13 cellular contexts compared by ENCODE assay signal in genomic region chr3:124263168-124263567, GRCh38.
DNase-seq lines count a peak whose midpoint lies in the region; ATAC-seq and TF ChIP-seq lines count a peak whose summit lies in the region.
"Had no signal": no experiment of that assay in that cellular context is flagged by ENCODE, and none has a peak within 500 bp of the region (broad histone marks: within the 10 kb centered on the region; RNA-seq: fewer than 3 reads in every experiment).

No MANE protein-coding gene starts in this region.

- peak overlapping the region; percentile 95 for H2BK20ac ChIP-seq in IMR-90 (ENCODE audit: low read depth, low read length)

- H2AFZ ChIP-seq in IMR-90 (replicated peaks; ENCODE audit: low read length, poor library complexity), result peak overlapping the region; percentile 55

- no peaks in the 10 kb centered on the region for H3K36me3 Mint-ChIP-seq in CD8-positive, alpha-beta T cell

- no peak overlapping the region for H3K27ac Mint-ChIP-seq in CD8-positive, alpha-beta T cell

- no peak overlapping the region for H3K56ac ChIP-seq in IMR-90 (ENCODE audit: extremely low read depth, insufficient read depth, low read length)

- H3K9ac ChIP-seq in IMR-90 (ENCODE audit: low read depth, low read length), result no peak overlapping the region

- ATAC-seq in IMR-90 (ENCODE audit: low read depth), result peak; percentile 73
- no peak for ATAC-seq in CD8-positive, alpha-beta T cell
- ATAC-seq: left lobe of liver had no signal

- no peaks in the 10 kb centered on the region for H3K9me3 ChIP-seq in IMR-90 (ENCODE audit: control insufficient read depth, insufficient read depth, low read length)
- no peaks in the 10 kb centered on the region for H3K9me3 ChIP-seq in CD8-positive, alpha-beta T cell (ENCODE audit: low read length)

- H3K27ac ChIP-seq in IMR-90 (ENCODE audit: insufficient read depth, low read length), result peak overlapping the region; percentile 51; the same call in 1 of the 2 replicates
- H3K27ac ChIP-seq in CD8-positive, alpha-beta T cell (ENCODE audit: low read depth, low read length), result no peak overlapping the region
- H3K27ac ChIP-seq: HL-60 had no signal

- in situ Hi-C loops in IMR-90 (cut with MboI; ENCODE audit: low sequenced_read_pairs), result no loop called here

- peak overlapping the region; percentile 98 for H2BK120ac ChIP-seq in IMR-90 (ENCODE audit: low read depth, low read length)

- peak overlapping the region; percentile 89 for H2BK5ac ChIP-seq in IMR-90 (ENCODE audit: low read depth, low read length, poor library complexity, severe bottlenecking)

- dilution Hi-C loops in IMR-90 (cut with HindIII; ENCODE audit: low sequenced_read_pairs, unreplicated experiment), result no loop called here

- peak; percentile 9; the same call in 1 of the 2 replicates for TF ChIP-seq RAD21 in IMR-90 (IDR thresholded peaks at IDR 0.05; ENCODE audit: low read length)

- H3K18ac ChIP-seq in IMR-90 (ENCODE audit: low read depth, low read length), result peak overlapping the region; percentile 1; the same call in 1 of the 2 replicates

- no peaks in the 10 kb centered on the region for H3K27me3 Mint-ChIP-seq in CD8-positive, alpha-beta T cell (ENCODE audit: low read depth)

- H3K36me3 ChIP-seq in IMR-90 (ENCODE audit: control insufficient read depth, insufficient read depth, low read length), result no peaks in the 10 kb centered on the region
- no peaks in the 10 kb centered on the region for H3K36me3 ChIP-seq in kidney epithelial cell (ENCODE audit: control insufficient read depth, insufficient read depth, low read length)
- H3K36me3 ChIP-seq in CD8-positive, alpha-beta T cell (ENCODE audit: insufficient read depth, low read length), result no peaks in the 10 kb centered on the region

- no peak for TF ChIP-seq CTCF in AG09319 (IDR thresholded peaks at IDR 0.05; ENCODE audit: low read depth, low read length)
- no peak for TF ChIP-seq CTCF in IMR-90 (conservative IDR thresholded peaks at IDR 0.05; ENCODE audit: low read depth, low read length)
- TF ChIP-seq CTCF in kidney epithelial cell (IDR thresholded peaks at IDR 0.05; ENCODE audit: insufficient read depth, low read length, poor library complexity, severe bottlenecking), result no peak
- TF ChIP-seq CTCF in CD8-positive, alpha-beta T cell (IDR thresholded peaks at IDR 0.05), result no peak

- H3K4me2 ChIP-seq in IMR-90 (ENCODE audit: low read depth, low read length), result no peak overlapping the region

- H3K14ac ChIP-seq in IMR-90 (replicated peaks; ENCODE audit: low read depth, low read length), result peak overlapping the region; percentile 92; the same call in 1 of the 2 replicates

- H3K4me1 Mint-ChIP-seq in CD8-positive, alpha-beta T cell (ENCODE audit: low read depth), result no peaks in the 10 kb centered on the region

- CTCF ChIA-PET in IMR-90 (lab: Yijun Ruan, JAX), result no interaction called here
- CTCF ChIA-PET in CD8-positive, alpha-beta T cell (lab: Charles Lee), result no interaction called here

- intact Hi-C loops in IMR-90 (cut with micrococcal nuclease), result no loop called here
- intact Hi-C loops in CD8-positive, alpha-beta T cell (cut with DNase I, micrococcal nuclease), result no loop called here

- H2AK5ac ChIP-seq in IMR-90 (ENCODE audit: low read depth, low read length), result 0 out of 2 replicates have a peak overlapping the region, but pooled peaks have one; percentile 24

- peaks cover 17% of the 10 kb centered on the region for H3K4me1 ChIP-seq in IMR-90 (ENCODE audit: control insufficient read depth, insufficient read depth, low read length)
- no peaks in the 10 kb centered on the region for H3K4me1 ChIP-seq in CD8-positive, alpha-beta T cell (ENCODE audit: insufficient read depth, low read length)

- H3K27me3 ChIP-seq in IMR-90 (ENCODE audit: control insufficient read depth, insufficient read depth, low read length), result peaks cover 2% of the 10 kb centered on the region; the same call in 1 of the 2 replicates
- H3K27me3 ChIP-seq in kidney epithelial cell (ENCODE audit: control insufficient read depth, insufficient read depth, low read length), result no peaks in the 10 kb centered on the region
- H3K27me3 ChIP-seq in CD8-positive, alpha-beta T cell (ENCODE audit: insufficient read depth, low read length), result no peaks in the 10 kb centered on the region

- H3K4me3 ChIP-seq in IMR-90 (ENCODE audit: insufficient read depth, low read depth, low read length) (no peak overlapping the region), kidney epithelial cell (ENCODE audit: low read depth, low read length) (no peak overlapping the region)
- no peak overlapping the region for H3K4me3 ChIP-seq in CD8-positive, alpha-beta T cell (ENCODE audit: low read depth, low read length)

- peak overlapping the region; percentile 23 for H2AK9ac ChIP-seq in IMR-90 (replicated peaks; ENCODE audit: low read depth, low read length, poor library complexity)

- DNase-seq in AG09319 (ENCODE audit: extremely low read depth, low read depth), result peak; percentile 71
- DNase-seq in IMR-90, result peak; percentile 97
- DNase-seq in astrocyte of the hippocampus (ENCODE audit: low read depth, low spot score), result peak; percentile 92
- peak; percentile 88 for DNase-seq in kidney epithelial cell (ENCODE audit: low read depth)
- no peak for DNase-seq in CD1c-positive myeloid dendritic cell (ENCODE audit: extremely low spot score)
- DNase-seq in activated effector memory CD4-positive, alpha-beta T cell treated with anti-CD3 and anti-CD28 coated beads, Interleukin-2, amount 50 U/mL, for 16 hours, result no peak
- no peak for DNase-seq in CD8-positive, alpha-beta T cell
- DNase-seq in activated T-cell treated with anti-CD3 and anti-CD28 coated beads for 4 hours, result no peak
- DNase-seq: activated CD4-positive, alpha-beta T cell treated with anti-CD3 and anti-CD28 coated beads, Interleukin-2, amount 50 U/mL, for 48 hours; central memory CD4-positive, alpha-beta T cell; stimulated activated CD4-positive, alpha-beta T cell treated with anti-CD3 and anti-CD28 coated beads, Interleukin-12 subunit alpha, Interleukin-12 subunit beta, amount 100 ng/mL, for 4 hours had no signal

- no peaks in the 10 kb centered on the region for H3K9me3 Mint-ChIP-seq in CD8-positive, alpha-beta T cell

- POLR2A ChIA-PET in IMR-90 (lab: Charles Lee; ENCODE audit: unreplicated experiment), result no interaction called here
- POLR2A ChIA-PET in CD8-positive, alpha-beta T cell (lab: Charles Lee), result no interaction called here

- H4K8ac ChIP-seq in IMR-90 (ENCODE audit: low read depth in 2 of 2, low read length in 2 of 2), result peak overlapping the region in 1 of 2 experiments; percentile 78; a peak in 3 of 4 replicates

- no TSS peak for BruUV-seq in IMR-90 (replicated peaks; lab: Mats Ljungman, UMichigan)

- H3K9me1 ChIP-seq in IMR-90 (ENCODE audit: insufficient read depth, low read length), result peaks cover 15% of the 10 kb centered on the region

- no peak overlapping the region; the same call in 1 of the 2 replicates for H4K5ac ChIP-seq in IMR-90 (ENCODE audit: low read depth, low read length)

- H4K91ac ChIP-seq in IMR-90 (ENCODE audit: insufficient read depth, low read depth, low read length), result peak overlapping the region; percentile 86

- H4K20me1 ChIP-seq in IMR-90 (ENCODE audit: insufficient read depth, low read length), result no peaks in the 10 kb centered on the region

- peak overlapping the region; percentile 94 for H3K4ac ChIP-seq in IMR-90 (ENCODE audit: low read depth, low read length)

- no peak for TF ChIP-seq POLR2A in IMR-90 (IDR thresholded peaks at IDR 0.05; ENCODE audit: low read depth, low read length)

- no peak overlapping the region for H3K4me3 Mint-ChIP-seq in CD8-positive, alpha-beta T cell

- peak overlapping the region; percentile 45; the same call in 1 of the 3 replicates for H2BK15ac ChIP-seq in IMR-90 (ENCODE audit: low read depth, low read length)

- 0% methylated on average over 2 of the region's 4 CpGs; no CpG with 5 or more reads in 1 of the 2 experiments for WGBS in IMR-90 (ENCODE audit: extremely low coverage in 2 of 2, insufficient read length in 1 of 2), 2 experiments

- H3K79me1 ChIP-seq in IMR-90 (ENCODE audit: low read depth in 1 of 2, low read length in 2 of 2), result no peaks in the 10 kb centered on the region

- no peak overlapping the region for H3K23ac ChIP-seq in IMR-90 (ENCODE audit: low read depth, low read length)

TF ChIP-seq in IMR-90, 13 proteins besides CTCF, POLR2A, EP300 and RAD21:
- TF ChIP-seq NFE2L2 (IDR thresholded peaks at IDR 0.05; ENCODE audit: low read depth, low read length) (peak; percentile 99), MAZ (IDR thresholded peaks at IDR 0.05; ENCODE audit: borderline replicate concordance, low read depth, low read length) (no peak), MAFK (IDR thresholded peaks at IDR 0.05; ENCODE audit: low read depth, low read length) (peak; percentile 93), CEBPB (IDR thresholded peaks at IDR 0.05; ENCODE audit: low read depth, low read length) (peak; percentile 93), FOS (IDR thresholded peaks at IDR 0.05; ENCODE audit: low read depth, low read length) (peak; percentile 69), BHLHE40 (IDR thresholded peaks at IDR 0.05; ENCODE audit: low read depth, low read length) (no peak), RCOR1 (IDR thresholded peaks at IDR 0.05; ENCODE audit: insufficient replicate concordance, low read length) (peak; percentile 27)

Comparison
In these comparisons a context has a peak if more than half of its experiments do, and no peak if none do; other contexts are left out.
1. DNase-seq: peak in AG09319 (single experiment), IMR-90 (single experiment), astrocyte of the hippocampus (single experiment) and kidney epithelial cell (single experiment); none in CD1c-positive myeloid dendritic cell (single experiment), activated effector memory CD4-positive, alpha-beta T cell treated with anti-CD3 and anti-CD28 coated beads, Interleukin-2, amount 50 U/mL, for 16 hours (single experiment), CD8-positive, alpha-beta T cell (0 of 7) and activated T-cell treated with anti-CD3 and anti-CD28 coated beads for 4 hours (single experiment).